ENCODE assay signal across 17 cellular contexts in genomic region chr3:52361454-52361853, GRCh38. TPM values are rescaled to one million over a fixed set of nuclear protein-coding genes. Genes with fewer than 3 reads are reported as not detected.
DNase-seq lines count a peak whose midpoint lies in the region; ATAC-seq and TF ChIP-seq lines count a peak whose summit lies in the region.
"Had no signal": no experiment of that assay in that cellular context is flagged by ENCODE, and none has a peak within 500 bp of the region (broad histone marks: within the 10 kb centered on the region; RNA-seq: fewer than 3 reads in every experiment).

No MANE protein-coding gene starts in this region.

- H3K36me3 ChIP-seq in iPS-20b (ENCODE audit: insufficient read depth, low read depth, low read length) (no peaks in the 10 kb centered on the region), neuronal stem cell (replicated peaks in 1 of 2; ENCODE audit: control insufficient read depth in 2 of 2, insufficient read depth in 2 of 2, low read length in 2 of 2) (no peaks in the 10 kb centered on the region)

- no peak overlapping the region for H4K91ac ChIP-seq in neuronal stem cell (ENCODE audit: low read depth, low read length, poor library complexity)

- no peak overlapping the region for H3K4me2 ChIP-seq in neuronal stem cell (ENCODE audit: insufficient read depth, low read length, poor library complexity, severe bottlenecking)
- H3K4me2 ChIP-seq: A549 had no signal

- WGBS in neuronal stem cell (ENCODE audit: extremely low coverage in 2 of 2, insufficient read length in 2 of 2, insufficient replicate concordance in 1 of 2), 2 donors, result no CpG with 5 or more reads among the region's 13 CpGs

- H3K14ac ChIP-seq in neuronal stem cell (ENCODE audit: low read length), result peak overlapping the region; percentile 27

- no peak overlapping the region for H2AFZ ChIP-seq in neuronal stem cell (ENCODE audit: low read length)

- peak overlapping the region; percentile 65 for H3K18ac ChIP-seq in neuronal stem cell (ENCODE audit: low read length)

- no peaks in the 10 kb centered on the region for H3K27me3 Mint-ChIP-seq in chondrocyte (ENCODE audit: low read depth)
- H3K27me3 Mint-ChIP-seq: B cell; CD4-positive, alpha-beta T cell had no signal

- peak overlapping the region; percentile 49 for H2BK12ac ChIP-seq in neuronal stem cell (ENCODE audit: low read length)

- TF ChIP-seq CTCF in chondrocyte (IDR thresholded peaks at IDR 0.05), result no peak
- no peak for TF ChIP-seq CTCF in omental fat pad (IDR thresholded peaks at IDR 0.05)

- no peak overlapping the region for H2BK120ac ChIP-seq in neuronal stem cell (ENCODE audit: low read depth, low read length)

- H3K4me1 ChIP-seq in iPS-20b (ENCODE audit: insufficient read depth, low read length) (no peaks in the 10 kb centered on the region), neuronal stem cell (ENCODE audit: control insufficient read depth in 2 of 2, insufficient read depth in 1 of 2, low read depth in 1 of 2, low read length in 2 of 2) (peaks cover 0 to 4% of the 10 kb centered on the region in 2 donors)
- H3K4me1 ChIP-seq: A549, Caco-2 had no signal

- H3K4me1 Mint-ChIP-seq in chondrocyte (ENCODE audit: low read depth), result no peaks in the 10 kb centered on the region
- H3K4me1 Mint-ChIP-seq: B cell had no signal

- H3K4me3 ChIP-seq in iPS-20b (ENCODE audit: low read length) (no peak overlapping the region), neuronal stem cell (ENCODE audit: low read length in 2 of 2) (no peak overlapping the region)
- H3K4me3 ChIP-seq: A549; BLaER1 treated with 17β-estradiol and CSF1 and Interleukin-3, amounts not matched to agents 10 nM and 100 nM had no signal

- peak overlapping the region; percentile 57 for H2BK5ac ChIP-seq in neuronal stem cell (ENCODE audit: low read length)

- H3K9ac ChIP-seq in iPS-20b (ENCODE audit: low read depth, low read length) (no peak overlapping the region), neuronal stem cell (ENCODE audit: low read depth, low read length, poor library complexity) (no peak overlapping the region)
- H3K9ac ChIP-seq: BLaER1 treated with 17β-estradiol and CSF1 and Interleukin-3, amounts not matched to agents 10 nM and 100 nM had no signal

- H3K4ac ChIP-seq in neuronal stem cell (ENCODE audit: low read length), result no peak overlapping the region

- H3K9me3 ChIP-seq in iPS-20b (ENCODE audit: insufficient read depth, low read depth, low read length), result no peaks in the 10 kb centered on the region
- no peaks in the 10 kb centered on the region for H3K9me3 ChIP-seq in neuronal stem cell (replicated peaks in 1 of 2; ENCODE audit: control insufficient read depth in 2 of 2, insufficient read depth in 1 of 2, low read depth in 1 of 2, low read length in 2 of 2)
- H3K9me3 ChIP-seq: A549; BLaER1 treated with 17β-estradiol and CSF1 and Interleukin-3, amounts not matched to agents 10 nM and 100 nM; Caco-2 had no signal

- DNase-seq in chondrocyte (ENCODE audit: low spot score) (peak; percentile 82), neuronal stem cell (ENCODE audit: low spot score) (no peak), omental fat pad (ENCODE audit: low spot score) (no peak)
- DNase-seq: AML-193; Caco-2; Calu3; CD4-positive, alpha-beta T cell; CD8-positive, alpha-beta T cell; DMS79 treated with DMSO at 0.1 percent for 48 hours; GF-D8 had no signal

- peak overlapping the region; percentile 9 for H4K8ac ChIP-seq in neuronal stem cell (ENCODE audit: low read depth, low read length)

- peak overlapping the region; percentile 14 for H3K27ac ChIP-seq in iPS-20b (ENCODE audit: low read length)
- H3K27ac ChIP-seq in neuronal stem cell (replicated peaks; ENCODE audit: low read length), result no peak overlapping the region
- H3K27ac ChIP-seq: 22Rv1, A549, C4-2B had no signal

- peaks cover 11% of the 10 kb centered on the region for H3K36me3 Mint-ChIP-seq in chondrocyte (ENCODE audit: low read depth)

- H2AK5ac ChIP-seq in neuronal stem cell (ENCODE audit: low read depth, low read length), result peak overlapping the region; percentile 6

- no peak overlapping the region for H3K4me3 Mint-ChIP-seq in chondrocyte (ENCODE audit: unreplicated experiment)
- H3K4me3 Mint-ChIP-seq: B cell; CD4-positive, alpha-beta T cell; CD8-positive, alpha-beta T cell had no signal

- no peak overlapping the region for H3K23ac ChIP-seq in neuronal stem cell (ENCODE audit: low read depth, low read length, poor library complexity)

- H3K9me3 Mint-ChIP-seq in chondrocyte (ENCODE audit: low read depth), result no peaks in the 10 kb centered on the region
- H3K9me3 Mint-ChIP-seq: CD4-positive, alpha-beta T cell; CD8-positive, alpha-beta T cell had no signal

- no peak for ATAC-seq in HG02610 (IDR thresholded peaks at IDR 0.05; ENCODE audit: unreplicated experiment)
- no peak for ATAC-seq in omental fat pad (ENCODE audit: low FRiP score)
- ATAC-seq: A549; CD8-positive, alpha-beta T cell had no signal

- peak overlapping the region; percentile 14 for H2BK15ac ChIP-seq in neuronal stem cell (ENCODE audit: low read length)

- no peak overlapping the region for H3K27ac Mint-ChIP-seq in chondrocyte (ENCODE audit: unreplicated experiment)
- H3K27ac Mint-ChIP-seq: B cell; CD4-positive, alpha-beta T cell; CD8-positive, alpha-beta T cell had no signal

- H3K27me3 ChIP-seq in iPS-20b (ENCODE audit: insufficient read depth, low read length), result no peaks in the 10 kb centered on the region
- no peaks in the 10 kb centered on the region for H3K27me3 ChIP-seq in neuronal stem cell (ENCODE audit: control insufficient read depth in 3 of 3, insufficient read depth in 3 of 3, low read depth in 1 of 3, low read length in 3 of 3)
- H3K27me3 ChIP-seq: BLaER1 treated with 17β-estradiol and CSF1 and Interleukin-3, amounts not matched to agents 10 nM and 100 nM had no signal

- H3K79me1 ChIP-seq in neuronal stem cell (ENCODE audit: low read depth, low read length), result no peaks in the 10 kb centered on the region

RNA-seq across cellular contexts. Expression of gene DNAH1, which starts 45.3 kb away (rescaled TPM):
- total RNA-seq in chondrocyte (5.0 to 9.4 TPM (median 5.4 TPM) in 3 replicates), omental fat pad (10 to 100 TPM in 3 of 4 donors, 1 to 10 TPM in 1; 6.7 to 24.9 (median 14.1) TPM)
- polyA plus RNA-seq in neuronal stem cell (2013, experiment 1 of 2), result 1.3 TPM
- 1.3 TPM for polyA plus RNA-seq in neuronal stem cell (2013, experiment 2 of 2)

RNA-seq across cellular contexts. Expression of gene BAP1, which starts 48.4 kb away (rescaled TPM):
- total RNA-seq in chondrocyte (82.1 to 85.4 TPM (median 84.3 TPM) in 3 replicates), omental fat pad (10 to 100 TPM; 44.6 to 73.0 (median 57.4) TPM)
- 52.3 TPM for polyA plus RNA-seq in neuronal stem cell (2013, experiment 1 of 2)
- 51.8 TPM for polyA plus RNA-seq in neuronal stem cell (2013, experiment 2 of 2)

RNA-seq across cellular contexts. Expression of gene PHF7, which starts 49.0 kb away (rescaled TPM):
- total RNA-seq in chondrocyte (5.1 to 7.1 TPM (median 5.5 TPM) in 3 replicates), omental fat pad (10 to 100 TPM in 2 of 4 donors, 1 to 10 TPM in 2; 5.5 to 12.9 (median 9.1) TPM)
- polyA plus RNA-seq in neuronal stem cell (2013, experiment 1 of 2), result 23.3 TPM
- 25.3 TPM for polyA plus RNA-seq in neuronal stem cell (2013, experiment 2 of 2)
